In genomic region chr16:87931504-87931903, GRCh38 we compare ENCODE assay signal across 1 cellular context.
A peak's percentile ranks its signal among the peaks of the same experiment; 100 is the strongest.
TF ChIP-seq lines count a peak whose summit lies in the region.

No MANE protein-coding gene starts in this region.

TF ChIP-seq in K562, 482 proteins besides CTCF, POLR2A, EP300 and RAD21 (continued from another document and continues in another):
- TF ChIP-seq ZBTB5 (IDR thresholded peaks at IDR 0.05) (no peak), DLX4 (CRISPR knock-in tag; IDR thresholded peaks at IDR 0.05) (no peak), CBFA2T2 (conservative IDR thresholded peaks at IDR 0.05) (peak; percentile 70), ETV5 (CRISPR knock-in tag; IDR thresholded peaks at IDR 0.05; ENCODE audit: low read depth) (no peak), USF2 (CRISPR knock-in tag; IDR thresholded peaks at IDR 0.05) (no peak), ZNF507 (tag; conservative IDR thresholded peaks at IDR 0.05) (no peak), ZEB2 (IDR thresholded peaks at IDR 0.05) (peak; percentile 53), U2AF1 (optimal IDR thresholded peaks at IDR 0.05; ENCODE audit: low read depth, low read length) (no peak), RCOR1 (IDR thresholded peaks at IDR 0.05; ENCODE audit: borderline replicate concordance in 1 of 2, low read depth in 2 of 2, low read length in 2 of 2) (peak; percentile 23 to 98; a peak in 3 of 4 replicates), RAD51 (IDR thresholded peaks at IDR 0.05; ENCODE audit: borderline replicate concordance, low read depth) (no peak), TFE3 (CRISPR knock-in tag; IDR thresholded peaks at IDR 0.05) (no peak), KAT8 (IDR thresholded peaks at IDR 0.05; ENCODE audit: low read depth) (no peak), HNRNPLL (IDR thresholded peaks at IDR 0.05; ENCODE audit: low read depth, low read length, poor library complexity, severe bottlenecking) (no peak), FIP1L1 (IDR thresholded peaks at IDR 0.05; ENCODE audit: low read depth, low read length, poor library complexity, severe bottlenecking) (no peak), ZNF431 (CRISPR knock-in tag; IDR thresholded peaks at IDR 0.05) (no peak), TSC22D4 (tag; IDR thresholded peaks at IDR 0.05) (no peak), HES1 (IDR thresholded peaks at IDR 0.05; ENCODE audit: low read depth) (peak; percentile 65; the same call in 1 of the 2 replicates), SMAD1 (IDR thresholded peaks at IDR 0.05; ENCODE audit: low read depth, low read length, partially characterized antibody) (no peak), MITF (IDR thresholded peaks at IDR 0.05) (no peak), MTA2 (IDR thresholded peaks at IDR 0.05; ENCODE audit: low read depth) (0 out of 2 replicates have a peak, but pooled peaks have one; percentile 25), NFIC (IDR thresholded peaks at IDR 0.05) (peak; percentile 14; the same call in 1 of the 2 replicates), CTCFL (IDR thresholded peaks at IDR 0.05; ENCODE audit: borderline replicate concordance, insufficient read depth, low read depth, low read length, poor library complexity, severe bottlenecking) (no peak), HDAC1 (IDR thresholded peaks at IDR 0.05) (peak in 1 of 2 experiments; percentile 54; a peak in 1 of 4 replicates), GMEB1 (CRISPR knock-in tag; IDR thresholded peaks at IDR 0.05) (no peak), ZBTB43 (CRISPR knock-in tag; IDR thresholded peaks at IDR 0.05) (no peak), HDGF (IDR thresholded peaks at IDR 0.05) (no peak), OTX1 (CRISPR knock-in tag; IDR thresholded peaks at IDR 0.05) (no peak), MAZ (CRISPR knock-in tag; conservative IDR thresholded peaks at IDR 0.05 in 1 of 2, IDR thresholded peaks at IDR 0.05 in 1 of 2) (no peak; a peak in 1 of 4 replicates), TCF7L2 (IDR thresholded peaks at IDR 0.05; ENCODE audit: low read depth, low read length) (no peak), ZFP36 (IDR thresholded peaks at IDR 0.05; ENCODE audit: low read depth, low read length, partially characterized antibody) (no peak), FOXA3 (CRISPR knock-in tag; conservative IDR thresholded peaks at IDR 0.05 in 1 of 2, IDR thresholded peaks at IDR 0.05 in 1 of 2) (no peak), HCFC1 (IDR thresholded peaks at IDR 0.05; ENCODE audit: low read depth, low read length) (no peak), ZNF445 (CRISPR knock-in tag; IDR thresholded peaks at IDR 0.05; ENCODE audit: low read depth) (no peak), MBD2 (IDR thresholded peaks at IDR 0.05; ENCODE audit: borderline replicate concordance, low read depth) (no peak), IRF1 (CRISPR knock-in tag; IDR thresholded peaks at IDR 0.05; ENCODE audit: borderline replicate concordance) (no peak), NR2C2 (CRISPR knock-in tag; IDR thresholded peaks at IDR 0.05) (no peak), NR2C2 (tag; IDR thresholded peaks at IDR 0.05) (no peak), ZNF347 (CRISPR knock-in tag; IDR thresholded peaks at IDR 0.05; ENCODE audit: low read depth) (no peak), HDAC2 (IDR thresholded peaks at IDR 0.05) (peak; percentile 69; the same call in 1 of the 2 replicates), ZBTB9 (CRISPR knock-in tag; IDR thresholded peaks at IDR 0.05) (no peak), BACH1 (tag; IDR thresholded peaks at IDR 0.05) (no peak), ZNF586 (CRISPR knock-in tag; conservative IDR thresholded peaks at IDR 0.05) (no peak), SOX6 (IDR thresholded peaks at IDR 0.05) (peak; percentile 30; the same call in 1 of the 2 replicates), COPS2 (conservative IDR thresholded peaks at IDR 0.05) (no peak), XRCC5 (IDR thresholded peaks at IDR 0.05; ENCODE audit: low read depth, low read length) (no peak), KDM1A (IDR thresholded peaks at IDR 0.05) (peak; percentile 88), ZNF785 (CRISPR knock-in tag; IDR thresholded peaks at IDR 0.05) (no peak), SNRNP70 (optimal IDR thresholded peaks at IDR 0.05; ENCODE audit: low read depth, low read length) (no peak), FOXM1 (IDR thresholded peaks at IDR 0.05; ENCODE audit: low read depth) (no peak), FOXM1 (CRISPR knock-in tag; IDR thresholded peaks at IDR 0.05; ENCODE audit: low read depth) (no peak), TRIM24 (IDR thresholded peaks at IDR 0.05) (peak in 1 of 2 experiments; percentile 28; a peak in 1 of 4 replicates), CBX2 (IDR thresholded peaks at IDR 0.05; ENCODE audit: insufficient read depth, low read length, poor library complexity, severe bottlenecking) (no peak), CREM (IDR thresholded peaks at IDR 0.05; ENCODE audit: low read depth) (peak; percentile 45; the same call in 1 of the 2 replicates), CEBPG (CRISPR knock-in tag; IDR thresholded peaks at IDR 0.05) (no peak), CEBPG (tag; conservative IDR thresholded peaks at IDR 0.05 in 1 of 2, IDR thresholded peaks at IDR 0.05 in 1 of 2) (no peak), THAP12 (CRISPR knock-in tag; IDR thresholded peaks at IDR 0.05) (no peak)
